In the genomic region with DNA sequence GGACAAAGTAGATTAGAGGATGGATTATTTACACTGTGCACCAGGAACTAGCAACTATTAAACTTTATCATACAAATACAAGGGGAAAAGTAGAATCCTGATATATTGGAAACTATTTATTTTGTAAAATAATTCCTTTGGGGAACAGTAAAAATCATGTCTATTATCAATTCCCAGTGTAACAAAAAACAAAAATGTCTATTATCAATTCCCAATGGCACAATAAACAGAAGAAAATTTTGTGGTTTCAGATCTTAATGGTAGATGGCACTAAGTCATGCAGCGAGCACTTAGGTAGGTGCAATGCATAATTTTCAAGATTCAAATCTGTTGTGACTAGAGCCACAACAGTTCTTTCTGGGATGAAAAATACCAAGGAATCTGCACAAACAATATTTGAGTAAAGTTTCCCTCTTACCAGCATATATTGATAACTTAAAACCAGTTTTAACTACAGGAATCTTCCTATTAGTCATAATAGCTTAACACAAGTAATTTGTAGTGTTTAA, we compare ENCODE assay signal across 1 cellular context.
TF ChIP-seq lines count a peak whose summit lies in the region.

No MANE protein-coding gene starts in this region.

TF ChIP-seq in HEK293, 187 proteins besides CTCF, POLR2A, EP300 and RAD21 (continued from another document):
- TF ChIP-seq, protein P1, sequence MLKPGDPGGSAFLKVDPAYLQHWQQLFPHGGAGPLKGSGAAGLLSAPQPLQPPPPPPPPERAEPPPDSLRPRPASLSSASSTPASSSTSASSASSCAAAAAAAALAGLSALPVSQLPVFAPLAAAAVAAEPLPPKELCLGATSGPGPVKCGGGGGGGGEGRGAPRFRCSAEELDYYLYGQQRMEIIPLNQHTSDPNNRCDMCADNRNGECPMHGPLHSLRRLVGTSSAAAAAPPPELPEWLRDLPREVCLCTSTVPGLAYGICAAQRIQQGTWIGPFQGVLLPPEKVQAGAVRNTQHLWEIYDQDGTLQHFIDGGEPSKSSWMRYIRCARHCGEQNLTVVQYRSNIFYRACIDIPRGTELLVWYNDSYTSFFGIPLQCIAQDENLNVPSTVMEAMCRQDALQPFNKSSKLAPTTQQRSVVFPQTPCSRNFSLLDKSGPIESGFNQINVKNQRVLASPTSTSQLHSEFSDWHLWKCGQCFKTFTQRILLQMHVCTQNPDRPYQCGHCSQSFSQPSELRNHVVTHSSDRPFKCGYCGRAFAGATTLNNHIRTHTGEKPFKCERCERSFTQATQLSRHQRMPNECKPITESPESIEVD (tag by site-specific recombination; IDR thresholded peaks at IDR 0.05): peak; percentile 91
- TF ChIP-seq ZNF843 (tag by site-specific recombination; IDR thresholded peaks at IDR 0.05) (peak; percentile 88; the same call in 1 of the 2 replicates), ZNF266 (tag by site-specific recombination; IDR thresholded peaks at IDR 0.05; ENCODE audit: low read depth) (no peak), ZNF366 (tag by site-specific recombination; conservative IDR thresholded peaks at IDR 0.05) (peak; percentile 87; the same call in 1 of the 2 replicates)
- TF ChIP-seq, protein P2, sequence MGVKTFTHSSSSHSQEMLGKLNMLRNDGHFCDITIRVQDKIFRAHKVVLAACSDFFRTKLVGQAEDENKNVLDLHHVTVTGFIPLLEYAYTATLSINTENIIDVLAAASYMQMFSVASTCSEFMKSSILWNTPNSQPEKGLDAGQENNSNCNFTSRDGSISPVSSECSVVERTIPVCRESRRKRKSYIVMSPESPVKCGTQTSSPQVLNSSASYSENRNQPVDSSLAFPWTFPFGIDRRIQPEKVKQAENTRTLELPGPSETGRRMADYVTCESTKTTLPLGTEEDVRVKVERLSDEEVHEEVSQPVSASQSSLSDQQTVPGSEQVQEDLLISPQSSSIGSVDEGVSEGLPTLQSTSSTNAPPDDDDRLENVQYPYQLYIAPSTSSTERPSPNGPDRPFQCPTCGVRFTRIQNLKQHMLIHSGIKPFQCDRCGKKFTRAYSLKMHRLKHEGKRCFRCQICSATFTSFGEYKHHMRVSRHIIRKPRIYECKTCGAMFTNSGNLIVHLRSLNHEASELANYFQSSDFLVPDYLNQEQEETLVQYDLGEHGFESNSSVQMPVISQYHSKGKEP (tag by site-specific recombination; IDR thresholded peaks at IDR 0.05): peak; percentile 81
TF ChIP-seq in HEK293: peak in this region for 5.
